ENCODE assay signal across 8 cellular contexts in genomic region chr6:26235240-26235730, GRCh38.
DNase-seq lines count a peak whose midpoint lies in the region; ATAC-seq, FAIRE-seq and TF ChIP-seq lines count a peak whose summit lies in the region.

No MANE protein-coding gene starts in this region.

- POLR2A ChIA-PET in A549 (lab: Yijun Ruan, JAX), result interaction anchor here (1.0 to 4.1 kb wide), 9 partner anchors 8 to 111 kb away, joined by 3 to 52 read pairs (median 24); a partner anchor contains a TSS

- H3K27me3 Mint-ChIP-seq in memory B cell, result no peaks in the 10 kb centered on the region

- H3K27ac Mint-ChIP-seq in memory B cell, result peak overlapping the region; percentile 98

- FAIRE-seq in A549 (lab: Jason Lieb, UNC), result no peak

- TF ChIP-seq POLR2A in A549 (IDR thresholded peaks at IDR 0.05; ENCODE audit: low read length), result no peak

- H3K27ac ChIP-seq in A549, result peak overlapping the region; percentile 94 to 98
- peak overlapping the region; percentile 74 for H3K27ac ChIP-seq in HL-60 (replicated peaks)
- H3K27ac ChIP-seq in ascending aorta, result peak overlapping the region; percentile 49 to 84

- H3K9me3 Mint-ChIP-seq in memory B cell, result no peaks in the 10 kb centered on the region

- H3K4me3 ChIP-seq in A549, result peak overlapping the region; percentile 56
- peak overlapping the region; percentile 43 for H3K4me3 ChIP-seq in HL-60 (replicated peaks; ENCODE audit: insufficient read depth, low read length)
- peak overlapping the region; percentile 61 to 79 for H3K4me3 ChIP-seq in ascending aorta

- TF ChIP-seq RAD21 in A549 (conservative IDR thresholded peaks at IDR 0.05 in 1 of 2, IDR thresholded peaks at IDR 0.05 in 1 of 2), result no peak

- WGBS in A549 (ENCODE audit: missing lambda C conversion rate), result 4% methylated on average over 5 of the region's 5 CpGs

- H3K4me3 Mint-ChIP-seq in memory B cell, result peak overlapping the region; percentile 95

- no peaks in the 10 kb centered on the region for H3K36me3 ChIP-seq in ascending aorta

- H3K27me3 ChIP-seq in HL-60 (ENCODE audit: insufficient read depth, poor library complexity, severe bottlenecking) (no peaks in the 10 kb centered on the region), ascending aorta (no peaks in the 10 kb centered on the region)

- CTCF ChIA-PET in A549 (lab: Yijun Ruan, JAX), result interaction anchor here (1.3 kb wide), 1 partner anchor 22 kb away, joined by 4 read pairs; no protein-coding TSS in a partner anchor

- no peaks in the 10 kb centered on the region for H3K36me3 Mint-ChIP-seq in memory B cell

- peak overlapping the region; percentile 79 for H3K4me2 ChIP-seq in A549

- H3K4me1 Mint-ChIP-seq in memory B cell, result peaks cover 12% of the 10 kb centered on the region

- peak in 1 of 2 experiments; percentile 37 for DNase-seq in A549 (ENCODE audit: low read depth in 1 of 2, low spot score in 1 of 2)
- DNase-seq in HL-60 (ENCODE audit: low read depth in 1 of 2, low spot score in 1 of 2), result no peak
- DNase-seq in ascending aorta (ENCODE audit: low spot score in 2 of 2), result no peak
- DNase-seq in memory B cell (ENCODE audit: low spot score in 2 of 2), result no peak
- DNase-seq in inferior parietal cortex (ENCODE audit: extremely low spot score), result no peak
- no peak for DNase-seq in anterior cingulate cortex (lab: John Stamatoyannopoulos, UW)
- DNase-seq in hepatic stellate cell (ENCODE audit: low spot score), result no peak
- DNase-seq in cerebellar nuclear complex (lab: John Stamatoyannopoulos, UW), result no peak

- intact Hi-C loops in ascending aorta (cut with DNase I), result loop anchor here (2.0 kb wide), 1 partner anchor 18 kb away; a partner anchor contains a TSS

- H3K9me3 ChIP-seq in A549 (no peaks in the 10 kb centered on the region), ascending aorta (no peaks in the 10 kb centered on the region)

- H3K4me1 ChIP-seq in A549, result peaks cover 22% of the 10 kb centered on the region
- H3K4me1 ChIP-seq in ascending aorta, result peaks cover 0 to 7% of the 10 kb centered on the region in 2 donors

- no peak for TF ChIP-seq EP300 in A549 (IDR thresholded peaks at IDR 0.05)

- ATAC-seq in A549 (no peak), memory B cell (ENCODE audit: low read depth) (no peak)

- no peak for TF ChIP-seq CTCF in A549 (IDR thresholded peaks at IDR 0.05)
- no peak for TF ChIP-seq CTCF in HL-60 (IDR thresholded peaks at IDR 0.05; ENCODE audit: insufficient read depth, low read length)
- no peak for TF ChIP-seq CTCF in ascending aorta (IDR thresholded peaks at IDR 0.05)

TF ChIP-seq in A549, 52 proteins besides CTCF, POLR2A, EP300 and RAD21:
- no peak for TF ChIP-seq HOXA7 (CRISPR knock-in tag; IDR thresholded peaks at IDR 0.05)
- no peak for TF ChIP-seq NR3C1 (IDR thresholded peaks at IDR 0.05)
- no peak for TF ChIP-seq HOXB13 (CRISPR knock-in tag; IDR thresholded peaks at IDR 0.05; ENCODE audit: low read depth)
- no peak for TF ChIP-seq ELK1 (IDR thresholded peaks at IDR 0.05; ENCODE audit: low read depth, low read length)
- no peak for TF ChIP-seq BHLHE40 (IDR thresholded peaks at IDR 0.05; ENCODE audit: low read depth, low read length)
- TF ChIP-seq ZC3H11A (IDR thresholded peaks at IDR 0.05), result no peak
- no peak for TF ChIP-seq NFE2L2 (conservative IDR thresholded peaks at IDR 0.05; ENCODE audit: low read length)
- TF ChIP-seq ESRRA (IDR thresholded peaks at IDR 0.05; ENCODE audit: borderline replicate concordance, low read length), result no peak
- TF ChIP-seq PBX3 (IDR thresholded peaks at IDR 0.05), result no peak
- TF ChIP-seq EHF (CRISPR knock-in tag; IDR thresholded peaks at IDR 0.05), result no peak
- TF ChIP-seq MAZ (IDR thresholded peaks at IDR 0.05; ENCODE audit: borderline replicate concordance, low read depth, low read length), result no peak
- no peak for TF ChIP-seq GATA3 (IDR thresholded peaks at IDR 0.05; ENCODE audit: borderline replicate concordance)
- TF ChIP-seq MAFK (IDR thresholded peaks at IDR 0.05; ENCODE audit: partially characterized antibody), result no peak
- no peak for TF ChIP-seq NPAS2 (CRISPR knock-in tag; IDR thresholded peaks at IDR 0.05; ENCODE audit: borderline replicate concordance)
- TF ChIP-seq E2F6 (IDR thresholded peaks at IDR 0.05; ENCODE audit: borderline replicate concordance, low read depth), result no peak
- TF ChIP-seq ZNF302 (CRISPR knock-in tag; IDR thresholded peaks at IDR 0.05), result no peak
- TF ChIP-seq KDM1A (IDR thresholded peaks at IDR 0.05; ENCODE audit: low read depth), result no peak
